In genomic region chr6:157861184-157861583, GRCh38 we compare ENCODE assay signal across 19 cellular contexts.
"Had no signal": no experiment of that assay in that cellular context is flagged by ENCODE, and none has a peak within 500 bp of the region (broad histone marks: within the 10 kb centered on the region; RNA-seq: fewer than 3 reads in every experiment).

No MANE protein-coding gene starts in this region.

- H3K36me3 ChIP-seq: adrenal gland, cardiac muscle cell, esophagus squamous epithelium, lower lobe of right lung, ovary, stomach, thoracic aorta had no signal

- H2AFZ ChIP-seq: hepatocyte had no signal

- ATAC-seq: lower lobe of right lung had no signal

- FAIRE-seq: endothelial cell of umbilical vein had no signal

- H3K27ac Mint-ChIP-seq: activated T-cell treated with anti-CD3 and anti-CD28 coated beads, Interleukin-2, amount 50 U/mL, for 72 hours; stimulated activated effector memory CD8-positive, alpha-beta T cell treated with anti-CD3 and anti-CD28 coated beads, Interleukin-12 subunit alpha, Interleukin-12 subunit beta, amount 100 ng/mL, for 72 hours had no signal

- H3K9me3 Mint-ChIP-seq: activated CD4-positive, alpha-beta T cell treated with anti-CD3 and anti-CD28 coated beads, Interleukin-2, amount 10 ng/mL, durations not matched to agents 7 days and 5 days; activated naive CD4-positive, alpha-beta T cell treated with anti-CD3 and anti-CD28 coated beads, Interleukin-2, amount 50 U/mL, for 24 hours; stimulated activated effector memory CD8-positive, alpha-beta T cell treated with anti-CD3 and anti-CD28 coated beads, Interleukin-12 subunit alpha, Interleukin-12 subunit beta, amount 100 ng/mL, for 72 hours had no signal

- DNase-seq: activated CD8-positive, alpha-beta memory T cell treated with anti-CD3 and anti-CD28 coated beads for 24 hours; activated effector memory CD4-positive, alpha-beta T cell treated with anti-CD3 and anti-CD28 coated beads, Interleukin-2, amount 50 U/mL, for 16 hours; effector memory CD4-positive, alpha-beta T cell; esophagus squamous epithelium; left cardiac atrium; lower lobe of right lung; ovary; SIG-M5; stomach; T-helper 17 cell had no signal

- H3K27me3 ChIP-seq: adrenal gland, cardiac muscle cell, esophagus squamous epithelium, hepatocyte, ovary, stomach had no signal

- H3K9me3 ChIP-seq: adrenal gland, esophagus squamous epithelium, lower lobe of right lung, ovary, stomach, thoracic aorta had no signal

- H3K27me3 Mint-ChIP-seq: activated naive CD4-positive, alpha-beta T cell treated with anti-CD3 and anti-CD28 coated beads, Interleukin-2, amount 50 U/mL, for 24 hours; T-helper 17 cell had no signal

- H3K27ac ChIP-seq: adrenal gland, cardiac muscle cell, esophagus squamous epithelium, hepatocyte, lower lobe of right lung, ovary, stomach, thoracic aorta had no signal

- H3K4me3 ChIP-seq: adrenal gland, cardiac muscle cell, esophagus squamous epithelium, hepatocyte, lower lobe of right lung, ovary, stomach, thoracic aorta had no signal

- H3K4me3 Mint-ChIP-seq: activated T-cell treated with anti-CD3 and anti-CD28 coated beads, Interleukin-2, amount 50 U/mL, for 72 hours; stimulated activated effector memory CD8-positive, alpha-beta T cell treated with anti-CD3 and anti-CD28 coated beads, Interleukin-12 subunit alpha, Interleukin-12 subunit beta, amount 100 ng/mL, for 72 hours had no signal
